ENCODE assay signal across 8 cellular contexts in the genomic region with DNA sequence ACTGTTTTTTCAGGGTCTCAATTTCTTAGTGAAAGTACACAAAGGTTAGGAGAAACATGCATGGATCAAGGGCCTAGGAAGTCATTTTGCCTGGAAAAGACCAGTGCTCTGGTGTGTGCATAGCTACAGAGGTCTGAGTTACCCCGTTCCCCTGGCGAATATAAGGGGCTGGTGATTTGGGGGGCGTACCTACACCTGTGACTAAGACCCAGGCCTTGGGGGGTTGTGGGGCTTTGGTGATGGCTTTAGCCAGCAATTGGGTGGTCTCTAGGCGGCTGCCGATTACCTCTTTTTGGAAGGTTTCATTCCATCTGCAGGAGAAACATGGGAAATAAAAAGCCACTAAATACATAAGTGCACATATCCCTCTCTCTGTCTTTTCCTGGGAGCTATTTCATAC. TPM values are rescaled to one million over a fixed set of nuclear protein-coding genes. Genes with fewer than 3 reads are reported as not detected.
DNase-seq lines count a peak whose midpoint lies in the region; ATAC-seq lines count a peak whose summit lies in the region.

No MANE protein-coding gene starts in this region.

- peaks cover 51% of the 10 kb centered on the region for H3K36me3 Mint-ChIP-seq in T-helper 2 cell treated with Interferon-gamma antibody and Interleukin-4, amounts not matched to agents 5 μg/mL and 100 μg/mL, for 36 hours (ENCODE audit: low read depth)
- H3K36me3 Mint-ChIP-seq in activated naive CD8-positive, alpha-beta T cell = peaks cover 8% of the 10 kb centered on the region

- DNase-seq in T-helper 2 cell treated with Interferon-gamma antibody and Interleukin-4, amounts not matched to agents 5 μg/mL and 100 μg/mL, for 36 hours (ENCODE audit: low spot score) = no peak
- DNase-seq in T-helper 2 cell = no peak
- no peak for DNase-seq in left lobe of liver (ENCODE audit: low spot score)

- H3K9me3 ChIP-seq in iPS-18c (ENCODE audit: control insufficient read depth, insufficient read depth, low read length) (no peaks in the 10 kb centered on the region), subcutaneous abdominal adipose tissue (ENCODE audit: control insufficient read depth in 5 of 5, low read length in 5 of 5) (no peaks in the 10 kb centered on the region)

- H3K4me1 ChIP-seq in subcutaneous abdominal adipose tissue (ENCODE audit: control insufficient read depth in 5 of 5, insufficient read depth in 5 of 5, low read length in 5 of 5) = peaks cover 9 to 60% (median 49%) of the 10 kb centered on the region in 5 donors

- H3K27ac Mint-ChIP-seq in T-helper 2 cell treated with Interferon-gamma antibody and Interleukin-4, amounts not matched to agents 5 μg/mL and 100 μg/mL, for 36 hours = peak overlapping the region; percentile 97
- H3K27ac Mint-ChIP-seq in activated naive CD8-positive, alpha-beta T cell = peak overlapping the region; percentile 99

- H3K36me3 ChIP-seq in subcutaneous abdominal adipose tissue (ENCODE audit: control insufficient read depth in 5 of 5, insufficient read depth in 5 of 5, low read length in 5 of 5) = peaks cover 8 to 45% (median 41%) of the 10 kb centered on the region in 5 donors

- H3K9me3 Mint-ChIP-seq in T-helper 2 cell treated with Interferon-gamma antibody and Interleukin-4, amounts not matched to agents 5 μg/mL and 100 μg/mL, for 36 hours = no peaks in the 10 kb centered on the region
- H3K9me3 Mint-ChIP-seq in activated naive CD8-positive, alpha-beta T cell (ENCODE audit: low read depth) = no peaks in the 10 kb centered on the region

- no peaks in the 10 kb centered on the region for H3K27me3 ChIP-seq in subcutaneous abdominal adipose tissue (ENCODE audit: control insufficient read depth in 5 of 5, insufficient read depth in 4 of 5, low read length in 5 of 5)

- H3K27ac ChIP-seq in subcutaneous abdominal adipose tissue (ENCODE audit: low read depth, low read length) = peak overlapping the region; percentile 100

- H3K4me3 ChIP-seq in iPS-18c (ENCODE audit: insufficient read depth, low read depth, low read length) = peak overlapping the region; percentile 87; the same call in 1 of the 2 replicates
- peak overlapping the region; percentile 72 to 93 (median 81) for H3K4me3 ChIP-seq in subcutaneous abdominal adipose tissue (ENCODE audit: low read depth in 1 of 5, low read length in 5 of 5)

- H3K4me1 Mint-ChIP-seq in T-helper 2 cell treated with Interferon-gamma antibody and Interleukin-4, amounts not matched to agents 5 μg/mL and 100 μg/mL, for 36 hours (ENCODE audit: low read depth) = peaks cover 50% of the 10 kb centered on the region
- peaks cover 59% of the 10 kb centered on the region for H3K4me1 Mint-ChIP-seq in activated naive CD8-positive, alpha-beta T cell (ENCODE audit: low read depth)

- H3K27me3 Mint-ChIP-seq in T-helper 2 cell treated with Interferon-gamma antibody and Interleukin-4, amounts not matched to agents 5 μg/mL and 100 μg/mL, for 36 hours (ENCODE audit: low read depth) = no peaks in the 10 kb centered on the region
- H3K27me3 Mint-ChIP-seq in activated naive CD8-positive, alpha-beta T cell = no peaks in the 10 kb centered on the region

- peak overlapping the region; percentile 11 to 96 (median 88) for H3K9ac ChIP-seq in subcutaneous abdominal adipose tissue (ENCODE audit: low read length in 5 of 5)

- peak overlapping the region; percentile 92 for H3K4me3 Mint-ChIP-seq in T-helper 2 cell treated with Interferon-gamma antibody and Interleukin-4, amounts not matched to agents 5 μg/mL and 100 μg/mL, for 36 hours
- peak overlapping the region; percentile 98 for H3K4me3 Mint-ChIP-seq in activated naive CD8-positive, alpha-beta T cell

- ATAC-seq in GM21717 (IDR thresholded peaks at IDR 0.05; ENCODE audit: unreplicated experiment) (no peak), left lobe of liver (no peak), HG03469 (IDR thresholded peaks at IDR 0.05; ENCODE audit: unreplicated experiment) (no peak)

RNA-seq across cellular contexts. Expression of gene SDR39U1, which starts 1.1 kb away (rescaled TPM):
- 32.4 TPM for total RNA-seq in left lobe of liver

RNA-seq across cellular contexts. Expression of gene KHNYN, which starts 11.7 kb away (rescaled TPM):
- total RNA-seq in left lobe of liver = 29.3 TPM

RNA-seq across cellular contexts. Expression of gene CBLN3, which starts 12.0 kb away (rescaled TPM):
- total RNA-seq in left lobe of liver = 1.4 TPM

RNA-seq across cellular contexts. Expression of gene NYNRIN, which starts 42.7 kb away (rescaled TPM):
- 2.3 TPM for total RNA-seq in left lobe of liver
